In genomic region chr5:136058031-136058971, GRCh38 we compare ENCODE assay signal across 8 cellular contexts. TPM values are rescaled to one million over a fixed set of nuclear protein-coding genes. Genes with fewer than 3 reads are reported as not detected.
DNase-seq lines count a peak whose midpoint lies in the region; ATAC-seq and TF ChIP-seq lines count a peak whose summit lies in the region.

No MANE protein-coding gene starts in this region.

- in situ Hi-C loops in SK-MEL-5 (cut with HindIII; ENCODE audit: low pct_unique_long_range_greater_than_20kb, low sequenced_read_pairs), result no loop called here

- peaks cover 3 to 83% (median 60%) of the 10 kb centered on the region in 4 donors for H3K4me1 ChIP-seq in sigmoid colon

- DNase-seq in GOT3 (lab: John Stamatoyannopoulos, UW), result peak; percentile 86
- DNase-seq in SK-MEL-5 (ENCODE audit: low read depth, low spot score), result peak; percentile 59
- no peak for DNase-seq in Right ventricle myocardium inferior (ENCODE audit: missing footprints)
- peak; percentile 90 for DNase-seq in sigmoid colon
- DNase-seq in erythroblast (lab: John Stamatoyannopoulos, UW), result no peak
- DNase-seq in NCI-H2227 treated with DMSO at 0.1 percent for 48 hours (lab: John Stamatoyannopoulos, UW), result no peak

- H3K27ac ChIP-seq in sigmoid colon, result peak overlapping the region; percentile 77 to 93 (median 84)

- no peaks in the 10 kb centered on the region for H3K27me3 ChIP-seq in sigmoid colon

- peak in 3 of 4 experiments; percentile 10 to 22 (median 17) for TF ChIP-seq CTCF in sigmoid colon (IDR thresholded peaks at IDR 0.05)

- no peak overlapping the region for H3K4me3 ChIP-seq in sigmoid colon

- peaks cover 0 to 27% (median 6%) of the 10 kb centered on the region in 4 donors for H3K36me3 ChIP-seq in sigmoid colon

- H3K9me3 ChIP-seq in sigmoid colon, result no peaks in the 10 kb centered on the region

- WGBS in sigmoid colon, 2 donors, result 26 to 51% methylated on average over 10 of the region's 10 CpGs

- peak; percentile 80 for ATAC-seq in Right ventricle myocardium inferior
- no peak for ATAC-seq in HG02610 (IDR thresholded peaks at IDR 0.05; ENCODE audit: unreplicated experiment)
- ATAC-seq in HG03280 (IDR thresholded peaks at IDR 0.05; ENCODE audit: unreplicated experiment), result no peak

- TF ChIP-seq EP300 in sigmoid colon (IDR thresholded peaks at IDR 0.05), result peak in 3 of 4 donors; percentile 70 to 96 (median 91)

- TF ChIP-seq POLR2A in sigmoid colon (IDR thresholded peaks at IDR 0.05) (no peak), erythroblast (IDR thresholded peaks at IDR 0.05; ENCODE audit: low read length) (no peak)

- intact Hi-C loops in Right ventricle myocardium inferior (cut with DNase I) (loop anchor here (5.0 kb wide), 1 partner anchor 36 kb away; no protein-coding TSS in a partner anchor), sigmoid colon (cut with DNase I) (loop anchor here (2.0 kb wide), 1 partner anchor 38 kb away; no protein-coding TSS in a partner anchor)

RNA-seq across cellular contexts. Expression of gene TGFBI, which starts 29.5 kb away (rescaled TPM):
- 304 and 330 TPM in 2 replicates for total RNA-seq in SK-MEL-5 (2014; rRNA removed; shearing (Covaris generic))
- 610 and 786 TPM in 2 replicates for polyA plus RNA-seq in SK-MEL-5 (2015; cell fraction: cytosol; rRNA removed)
- polyA plus RNA-seq in SK-MEL-5 (2015; cell fraction: nucleus; rRNA removed), result 566 and 641 TPM in 2 replicates
- total RNA-seq in Right ventricle myocardium inferior (66.5 TPM), sigmoid colon (100 to 1,000 TPM in 2 of 4 donors, 10 to 100 TPM in 2; 49.2 to 178 (median 91.6) TPM)
- 100 to 1,000 TPM in 1 of 3 donors, 10 to 100 TPM in 2; 48.6 to 106 (median 65.3) TPM for polyA plus RNA-seq in sigmoid colon

Comparison
In these comparisons a context has a peak if more than half of its experiments do, and no peak if none do; other contexts are left out.
1. DNase-seq: peak in GOT3 (single experiment), SK-MEL-5 (single experiment) and sigmoid colon (single experiment); none in Right ventricle myocardium inferior (single experiment), erythroblast (0 of 2) and NCI-H2227 treated with DMSO at 0.1 percent for 48 hours (single experiment).